8 cellular contexts compared by ENCODE assay signal in genomic region chr3:50356553-50356952, GRCh38. TPM values are rescaled to one million over a fixed set of nuclear protein-coding genes. Genes with fewer than 3 reads are reported as not detected.
DNase-seq lines count a peak whose midpoint lies in the region; ATAC-seq and TF ChIP-seq lines count a peak whose summit lies in the region.

No MANE protein-coding gene starts in this region.

- TF ChIP-seq EP300 in upper lobe of left lung (IDR thresholded peaks at IDR 0.05) = no peak

- H3K36me3 ChIP-seq in upper lobe of left lung = peaks cover 21 to 44% (median 30%) of the 10 kb centered on the region in 4 donors

- no peak for TF ChIP-seq CTCF in upper lobe of left lung (IDR thresholded peaks at IDR 0.05)

- H3K36me3 Mint-ChIP-seq in activated T-cell treated with anti-CD3 and anti-CD28 coated beads, Interleukin-2, amount 50 U/mL, for 4 hours (ENCODE audit: insufficient read depth) = peaks cover 16% of the 10 kb centered on the region
- H3K36me3 Mint-ChIP-seq in activated T-helper 2 cell treated with anti-CD3 and anti-CD28 coated beads, Interferon-gamma antibody, Interleukin-2, Interleukin-4, amounts not matched to agents 10 μg/mL and 5 μg/mL and 100 μg/mL, durations not matched to agents 14 hours and 24 hours and 36 hours (ENCODE audit: low read depth) = peaks cover 31% of the 10 kb centered on the region

- peaks cover 40% of the 10 kb centered on the region for H3K4me1 Mint-ChIP-seq in activated T-cell treated with anti-CD3 and anti-CD28 coated beads, Interleukin-2, amount 50 U/mL, for 4 hours (ENCODE audit: low read depth)
- peaks cover 33% of the 10 kb centered on the region for H3K4me1 Mint-ChIP-seq in activated T-helper 2 cell treated with anti-CD3 and anti-CD28 coated beads, Interferon-gamma antibody, Interleukin-2, Interleukin-4, amounts not matched to agents 10 μg/mL and 5 μg/mL and 100 μg/mL, durations not matched to agents 14 hours and 24 hours and 36 hours (ENCODE audit: low read depth)

- H3K4me1 ChIP-seq in upper lobe of left lung = peaks cover 40 to 67% (median 42%) of the 10 kb centered on the region in 4 donors

- ATAC-seq in activated T-cell treated with anti-CD3 and anti-CD28 coated beads, Interleukin-2, amount 50 U/mL, for 4 hours = no peak
- ATAC-seq in left colon (peak; percentile 67), upper lobe of left lung (ENCODE audit: low FRiP score in 2 of 2) (no peak), GM19455 (IDR thresholded peaks at IDR 0.05; ENCODE audit: unreplicated experiment) (no peak)

- H3K9me3 Mint-ChIP-seq in activated T-cell treated with anti-CD3 and anti-CD28 coated beads, Interleukin-2, amount 50 U/mL, for 4 hours = no peaks in the 10 kb centered on the region
- H3K9me3 Mint-ChIP-seq in activated T-helper 2 cell treated with anti-CD3 and anti-CD28 coated beads, Interferon-gamma antibody, Interleukin-2, Interleukin-4, amounts not matched to agents 10 μg/mL and 5 μg/mL and 100 μg/mL, durations not matched to agents 14 hours and 24 hours and 36 hours = no peaks in the 10 kb centered on the region

- H3K9me3 ChIP-seq in upper lobe of left lung = no peaks in the 10 kb centered on the region

- no peaks in the 10 kb centered on the region for H3K27me3 ChIP-seq in upper lobe of left lung

- no peaks in the 10 kb centered on the region for H3K27me3 Mint-ChIP-seq in activated T-cell treated with anti-CD3 and anti-CD28 coated beads, Interleukin-2, amount 50 U/mL, for 4 hours (ENCODE audit: low read depth)
- no peaks in the 10 kb centered on the region for H3K27me3 Mint-ChIP-seq in activated T-helper 2 cell treated with anti-CD3 and anti-CD28 coated beads, Interferon-gamma antibody, Interleukin-2, Interleukin-4, amounts not matched to agents 10 μg/mL and 5 μg/mL and 100 μg/mL, durations not matched to agents 14 hours and 24 hours and 36 hours (ENCODE audit: low read depth)

- peak overlapping the region in 3 of 4 donors; percentile 8 to 70 (median 13) for H3K4me3 ChIP-seq in upper lobe of left lung

- intact Hi-C loops in activated T-helper 2 cell treated with anti-CD3 and anti-CD28 coated beads, Interferon-gamma antibody, Interleukin-2, Interleukin-4, amounts not matched to agents 10 μg/mL and 5 μg/mL and 100 μg/mL, durations not matched to agents 14 hours and 24 hours and 36 hours (cut with micrococcal nuclease) = loop anchor here (10.0 kb wide), 2 partner anchors 1028 to 1318 kb away; partner anchors contain the start of genes MANF and TEX264
- intact Hi-C loops in left colon (cut with DNase I, micrococcal nuclease) = loop anchor here in 1 of 2 donors (10.0 kb wide), 1 partner anchor 198 kb away; no protein-coding TSS in a partner anchor

- H3K4me3 Mint-ChIP-seq in activated T-cell treated with anti-CD3 and anti-CD28 coated beads, Interleukin-2, amount 50 U/mL, for 4 hours = peak overlapping the region; percentile 96
- peak overlapping the region; percentile 98 for H3K4me3 Mint-ChIP-seq in activated T-helper 2 cell treated with anti-CD3 and anti-CD28 coated beads, Interferon-gamma antibody, Interleukin-2, Interleukin-4, amounts not matched to agents 10 μg/mL and 5 μg/mL and 100 μg/mL, durations not matched to agents 14 hours and 24 hours and 36 hours (ENCODE audit: low read depth)

- peak overlapping the region in 3 of 4 donors; percentile 22 to 90 (median 32) for H3K27ac ChIP-seq in upper lobe of left lung

- WGBS in upper lobe of left lung, 2 donors = 38 to 42% methylated on average over 4 to 5 of the region's 5 CpGs

- H3K27ac Mint-ChIP-seq in activated T-helper 2 cell treated with anti-CD3 and anti-CD28 coated beads, Interferon-gamma antibody, Interleukin-2, Interleukin-4, amounts not matched to agents 10 μg/mL and 5 μg/mL and 100 μg/mL, durations not matched to agents 14 hours and 24 hours and 36 hours = no peak overlapping the region

- no peak for DNase-seq in activated T-cell treated with anti-CD3 and anti-CD28 coated beads, Interleukin-2, amount 50 U/mL, for 4 hours
- no peak for DNase-seq in activated T-cell treated with anti-CD3 and anti-CD28 coated beads, Interleukin-2, amount 50 U/mL, for 48 hours
- no peak for DNase-seq in activated T-helper 2 cell treated with anti-CD3 and anti-CD28 coated beads, Interferon-gamma antibody, Interleukin-2, Interleukin-4, amounts not matched to agents 10 μg/mL and 5 μg/mL and 100 μg/mL, durations not matched to agents 14 hours and 24 hours and 36 hours (ENCODE audit: low spot score)
- DNase-seq in left colon = peak; percentile 79 to 91
- peak in 1 of 2 donors; percentile 64 for DNase-seq in upper lobe of left lung
- DNase-seq in HK-2 (ENCODE audit: unreplicated experiment) = no peak
- no peak for DNase-seq in NCI-H187 treated with DMSO at 0.1 percent for 48 hours (lab: John Stamatoyannopoulos, UW)

- TF ChIP-seq POLR2A in upper lobe of left lung (IDR thresholded peaks at IDR 0.05) = no peak

RNA-seq across cellular contexts. Expression of gene TMEM115, which starts 2.8 kb away (rescaled TPM):
- 10 to 100 TPM; 25.2 to 27.4 (median 25.4) TPM for total RNA-seq in activated T-cell treated with anti-CD3 and anti-CD28 coated beads, Interleukin-2, amount 50 U/mL, for 4 hours
- total RNA-seq in activated T-helper 2 cell treated with anti-CD3 and anti-CD28 coated beads, Interferon-gamma antibody, Interleukin-2, Interleukin-4, amounts not matched to agents 10 μg/mL and 5 μg/mL and 100 μg/mL, durations not matched to agents 14 hours and 24 hours and 36 hours = 17.8 and 19.2 TPM in 2 replicates
- total RNA-seq in left colon (10 to 100 TPM; 44.6 to 48.3 TPM), upper lobe of left lung (10 to 100 TPM; 39.8 to 68.1 (median 46.5) TPM)

RNA-seq across cellular contexts. Expression of gene CYB561D2, which starts 5.9 kb away (rescaled TPM):
- 10 to 100 TPM; 31.8 to 35.3 (median 33.1) TPM for total RNA-seq in activated T-cell treated with anti-CD3 and anti-CD28 coated beads, Interleukin-2, amount 50 U/mL, for 4 hours
- total RNA-seq in activated T-helper 2 cell treated with anti-CD3 and anti-CD28 coated beads, Interferon-gamma antibody, Interleukin-2, Interleukin-4, amounts not matched to agents 10 μg/mL and 5 μg/mL and 100 μg/mL, durations not matched to agents 14 hours and 24 hours and 36 hours = 22.9 and 24.6 TPM in 2 replicates
- total RNA-seq in left colon (10 to 100 TPM; 35.8 to 36.9 TPM), upper lobe of left lung (10 to 100 TPM; 13.2 to 35.4 (median 26.8) TPM)

RNA-seq across cellular contexts. Expression of gene NPRL2, which starts 6.0 kb away (rescaled TPM):
- 10 to 100 TPM; 34.0 to 46.9 (median 37.0) TPM for total RNA-seq in activated T-cell treated with anti-CD3 and anti-CD28 coated beads, Interleukin-2, amount 50 U/mL, for 4 hours
- total RNA-seq in activated T-helper 2 cell treated with anti-CD3 and anti-CD28 coated beads, Interferon-gamma antibody, Interleukin-2, Interleukin-4, amounts not matched to agents 10 μg/mL and 5 μg/mL and 100 μg/mL, durations not matched to agents 14 hours and 24 hours and 36 hours = 34.5 and 42.7 TPM in 2 replicates
- total RNA-seq in left colon (10 to 100 TPM; 18.1 to 23.5 TPM), upper lobe of left lung (10 to 100 TPM; 15.0 to 41.9 (median 17.3) TPM)

RNA-seq across cellular contexts. Expression of gene ZMYND10, which starts 11.0 kb away (rescaled TPM):
- total RNA-seq in activated T-cell treated with anti-CD3 and anti-CD28 coated beads, Interleukin-2, amount 50 U/mL, for 4 hours = 1 to 10 TPM in 1 of 3 donors, under 1 TPM in 2; 0.71 to 1.0 (median 0.96) TPM
- 0.94 and 1.8 TPM in 2 replicates for total RNA-seq in activated T-helper 2 cell treated with anti-CD3 and anti-CD28 coated beads, Interferon-gamma antibody, Interleukin-2, Interleukin-4, amounts not matched to agents 10 μg/mL and 5 μg/mL and 100 μg/mL, durations not matched to agents 14 hours and 24 hours and 36 hours
- total RNA-seq in left colon (under 1 TPM; 0.47 to 0.49 TPM), upper lobe of left lung (10 to 100 TPM in 5 of 6 donors, 1 to 10 TPM in 1; 3.1 to 98.7 (median 31.5) TPM)

RNA-seq across cellular contexts. Expression of gene RASSF1, which starts 15.9 kb away (rescaled TPM):
- 10 to 100 TPM; 33.7 to 40.3 (median 37.3) TPM for total RNA-seq in activated T-cell treated with anti-CD3 and anti-CD28 coated beads, Interleukin-2, amount 50 U/mL, for 4 hours
- 71.2 and 74.2 TPM in 2 replicates for total RNA-seq in activated T-helper 2 cell treated with anti-CD3 and anti-CD28 coated beads, Interferon-gamma antibody, Interleukin-2, Interleukin-4, amounts not matched to agents 10 μg/mL and 5 μg/mL and 100 μg/mL, durations not matched to agents 14 hours and 24 hours and 36 hours
- total RNA-seq in left colon (10 to 100 TPM; 14.5 to 15.0 TPM), upper lobe of left lung (10 to 100 TPM; 42.7 to 78.9 (median 47.7) TPM)

Comparison
In these comparisons a context has a peak if more than half of its experiments do, and no peak if none do; other contexts are left out.
1. DNase-seq: peak in left colon (2 of 2); none in activated T-cell treated with anti-CD3 and anti-CD28 coated beads, Interleukin-2, amount 50 U/mL, for 4 hours (single experiment), activated T-cell treated with anti-CD3 and anti-CD28 coated beads, Interleukin-2, amount 50 U/mL, for 48 hours (0 of 2), activated T-helper 2 cell treated with anti-CD3 and anti-CD28 coated beads, Interferon-gamma antibody, Interleukin-2, Interleukin-4, amounts not matched to agents 10 μg/mL and 5 μg/mL and 100 μg/mL, durations not matched to agents 14 hours and 24 hours and 36 hours (single experiment), HK-2 (single experiment) and NCI-H187 treated with DMSO at 0.1 percent for 48 hours (single experiment).